Comparison of ENCODE assay signal across 8 cellular contexts in the genomic region with DNA sequence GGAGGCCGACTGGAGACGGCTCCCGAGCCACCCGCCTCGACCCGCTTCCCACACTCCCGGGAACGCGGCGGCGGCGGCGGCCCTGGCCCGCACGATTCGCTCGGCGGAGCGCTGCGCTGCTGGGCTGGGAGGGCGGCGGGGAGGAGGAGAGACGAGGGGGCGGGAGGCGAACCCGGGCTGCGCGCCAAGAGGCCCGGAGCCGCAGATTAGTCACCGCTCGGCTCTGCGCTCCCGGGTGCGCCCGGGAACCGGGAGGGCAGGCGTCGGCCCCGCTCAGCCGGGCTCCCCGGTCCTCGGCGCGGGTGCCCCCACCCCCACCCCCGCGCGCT. TPM values are rescaled to one million over a fixed set of nuclear protein-coding genes. Genes with fewer than 3 reads are reported as not detected.
A peak's percentile ranks its signal among the peaks of the same experiment; 100 is the strongest.
DNase-seq lines count a peak whose midpoint lies in the region; ATAC-seq, FAIRE-seq and TF ChIP-seq lines count a peak whose summit lies in the region.

No MANE protein-coding gene starts in this region.

- H3K4me3 Mint-ChIP-seq in activated naive CD4-positive, alpha-beta T cell treated with anti-CD3 and anti-CD28 coated beads, Interleukin-2, amount 50 U/mL, for 24 hours, result peak overlapping the region; percentile 62
- no peak overlapping the region for H3K4me3 Mint-ChIP-seq in glutamatergic neuron (ENCODE audit: unreplicated experiment)

- peak overlapping the region; percentile 56 for H3K4me3 ChIP-seq in AG04450 (ENCODE audit: low read depth, low read length)
- peak overlapping the region; percentile 54 for H3K4me3 ChIP-seq in H7 (ENCODE audit: insufficient read depth, low read depth, low read length)

- H3K27ac ChIP-seq in AG04450 (ENCODE audit: low read depth, low read length), result peak overlapping the region; percentile 47

- no peaks in the 10 kb centered on the region for H3K36me3 ChIP-seq in H7 (replicated peaks; ENCODE audit: control insufficient read depth, insufficient read depth, low read length)

- DNase-seq in AG04450 (ENCODE audit: low read depth, low spot score), result no peak
- peak; percentile 93 for DNase-seq in H7
- peak; percentile 49 for DNase-seq in RCC 7860 (ENCODE audit: low spot score)
- DNase-seq in glutamatergic neuron, result peak; percentile 59
- DNase-seq in occipital lobe (lab: John Stamatoyannopoulos, UW), result peak; percentile 45

- no peaks in the 10 kb centered on the region for H3K36me3 Mint-ChIP-seq in activated naive CD4-positive, alpha-beta T cell treated with anti-CD3 and anti-CD28 coated beads, Interleukin-2, amount 50 U/mL, for 24 hours
- H3K36me3 Mint-ChIP-seq in glutamatergic neuron (ENCODE audit: unreplicated experiment), result no peaks in the 10 kb centered on the region

- POLR2A ChIA-PET in AG04450 (lab: Yijun Ruan, JAX), result no interaction called here

- no peaks in the 10 kb centered on the region for H3K27me3 ChIP-seq in AG04450 (ENCODE audit: control insufficient read depth, insufficient read depth, low read length)
- H3K27me3 ChIP-seq in H7 (ENCODE audit: control insufficient read depth, insufficient read depth, low read length), result peaks cover 38% of the 10 kb centered on the region

- no peaks in the 10 kb centered on the region for H3K9me3 Mint-ChIP-seq in activated naive CD4-positive, alpha-beta T cell treated with anti-CD3 and anti-CD28 coated beads, Interleukin-2, amount 50 U/mL, for 24 hours
- H3K9me3 Mint-ChIP-seq in glutamatergic neuron (ENCODE audit: unreplicated experiment), result peaks cover 2% of the 10 kb centered on the region

- H3K27me3 Mint-ChIP-seq in activated naive CD4-positive, alpha-beta T cell treated with anti-CD3 and anti-CD28 coated beads, Interleukin-2, amount 50 U/mL, for 24 hours, result no peaks in the 10 kb centered on the region
- peaks cover 2% of the 10 kb centered on the region for H3K27me3 Mint-ChIP-seq in glutamatergic neuron (ENCODE audit: unreplicated experiment)

- CTCF ChIA-PET in AG04450 (lab: Charles Lee), result no interaction called here

- ATAC-seq in GM21360 (IDR thresholded peaks at IDR 0.05; ENCODE audit: unreplicated experiment) (no peak), GM19452 (IDR thresholded peaks at IDR 0.05; ENCODE audit: unreplicated experiment) (no peak)

- no peak for FAIRE-seq in RCC 7860 (lab: Jason Lieb, UNC)

- peaks cover 12% of the 10 kb centered on the region for H3K4me1 Mint-ChIP-seq in activated naive CD4-positive, alpha-beta T cell treated with anti-CD3 and anti-CD28 coated beads, Interleukin-2, amount 50 U/mL, for 24 hours
- H3K4me1 Mint-ChIP-seq in glutamatergic neuron (ENCODE audit: low read depth, unreplicated experiment), result peaks cover 2% of the 10 kb centered on the region

- no peaks in the 10 kb centered on the region for H3K9me3 ChIP-seq in AG04450 (ENCODE audit: control insufficient read depth, insufficient read depth, low read length)

- H3K27ac Mint-ChIP-seq in activated naive CD4-positive, alpha-beta T cell treated with anti-CD3 and anti-CD28 coated beads, Interleukin-2, amount 50 U/mL, for 24 hours, result no peak overlapping the region
- H3K27ac Mint-ChIP-seq in glutamatergic neuron (ENCODE audit: unreplicated experiment), result no peak overlapping the region

- TF ChIP-seq CTCF in AG04450 (IDR thresholded peaks at IDR 0.05; ENCODE audit: low read depth, low read length) (no peak), glutamatergic neuron (IDR thresholded peaks at IDR 0.05; ENCODE audit: partially characterized antibody, unreplicated experiment) (no peak)

RNA-seq across cellular contexts. Expression of a gene that starts 11.2 kb away (rescaled TPM):
- polyA plus RNA-seq in AG04450 (2011; rRNA removed), result 5.4 and 8.6 TPM in 2 replicates
- polyA minus RNA-seq in AG04450 (2011; rRNA and poly(A)+ RNA removed), result 13.0 and 16.9 TPM in 2 replicates
- 32.5 and 51.0 TPM in 2 replicates for total RNA-seq in H7 (2014; rRNA removed; shearing (Covaris generic))
- total RNA-seq in glutamatergic neuron (ENCODE audit: unreplicated experiment) (59.0 TPM), occipital lobe (26.0 TPM)
